Comparison of ENCODE assay signal across 8 cellular contexts in genomic region chr12:122980192-122981035, GRCh38. TPM values are rescaled to one million over a fixed set of nuclear protein-coding genes. Genes with fewer than 3 reads are reported as not detected.
DNase-seq lines count a peak whose midpoint lies in the region; ATAC-seq and FAIRE-seq lines count a peak whose summit lies in the region.

Gene ARL6IP4, plus strand, starts transcription at chr12:122980681. Its CDS starts 459 bp downstream, at chr12:122981140.

- peak; percentile 56 to 71 (median 64) for DNase-seq in CD4-positive, alpha-beta memory T cell
- DNase-seq in HTR-8/SVneo (ENCODE audit: insufficient read length, low spot score) (peak; percentile 72), SIG-M5 treated with dmso at 0.1 percent for 504 hours (lab: John Stamatoyannopoulos, UW; ENCODE audit: unreplicated experiment) (peak; percentile 51), globus pallidus (ENCODE audit: low spot score) (peak; percentile 59), occipital lobe (lab: John Stamatoyannopoulos, UW) (peak; percentile 50)
- DNase-seq in activated naive CD4-positive, alpha-beta T cell treated with anti-CD3 and anti-CD28 coated beads, Interleukin-2, amount 50 U/mL, for 16 hours: peak; percentile 69

- whole genome bisulfite sequencing in thymus: under 1% methylated on average over 96 of the region's 96 CpGs

- FAIRE-seq in HTR-8/SVneo (lab: Jason Lieb, UNC): no peak

- peak; percentile 57 for ATAC-seq in GM19328 (IDR thresholded peaks at IDR 0.05; ENCODE audit: unreplicated experiment)

- intact Hi-C loops in CD4-positive, alpha-beta memory T cell (cut with micrococcal nuclease): no loop called here

- peaks cover 22% of the 10 kb centered on the region for H3K36me3 ChIP-seq in CD4-positive, alpha-beta memory T cell (ENCODE audit: insufficient read depth, low read length)
- peaks cover 42% of the 10 kb centered on the region for H3K36me3 ChIP-seq in thymus (ENCODE audit: control insufficient read depth, insufficient read depth)

- CTCF ChIA-PET in CD4-positive, alpha-beta memory T cell (lab: Charles Lee; ENCODE audit: partially characterized antibody): interaction anchor here (1.4 to 2.4 kb wide), 3 partner anchors 95 to 258 kb away, joined by 4 to 10 read pairs (median 4); partner anchors contain the start of gene MTRFR

- H3K4me1 ChIP-seq in CD4-positive, alpha-beta memory T cell (ENCODE audit: insufficient read depth, low read length): peaks cover 77% of the 10 kb centered on the region
- peaks cover 33% of the 10 kb centered on the region for H3K4me1 ChIP-seq in thymus (ENCODE audit: control insufficient read depth, insufficient read depth, low read length)

- peak within 1 kb of the TSS; percentile 87 to 94 (median 90) for H3K4me3 Mint-ChIP-seq in CD4-positive, alpha-beta memory T cell

- peak within 1 kb of the TSS; percentile 88 to 91 (median 90) for H3K27ac Mint-ChIP-seq in CD4-positive, alpha-beta memory T cell

- no peaks in the 10 kb centered on the region for H3K27me3 ChIP-seq in CD4-positive, alpha-beta memory T cell (ENCODE audit: insufficient read depth, low read length)
- H3K27me3 ChIP-seq in thymus (ENCODE audit: control insufficient read depth, insufficient read depth): no peaks in the 10 kb centered on the region

- POLR2A ChIA-PET in CD4-positive, alpha-beta memory T cell (lab: Charles Lee; ENCODE audit: partially characterized antibody): interaction anchor here (0.7 to 2.6 kb wide), 14 partner anchors 9 to 258 kb away, joined by 3 to 18 read pairs (median 4); partner anchors contain the start of genes ABCB9, HIP1R, MPHOSPH9 and MTRFR

- H3K27me3 Mint-ChIP-seq in CD4-positive, alpha-beta memory T cell: no peaks in the 10 kb centered on the region

- H3K27ac ChIP-seq in CD4-positive, alpha-beta memory T cell (ENCODE audit: low read depth, low read length): peak within 1 kb of the TSS; percentile 68
- peak within 1 kb of the TSS; percentile 88 for H3K27ac ChIP-seq in thymus (ENCODE audit: low read depth)

- H3K4me3 ChIP-seq in CD4-positive, alpha-beta memory T cell (ENCODE audit: low read length in 2 of 2): peak within 1 kb of the TSS; percentile 78 to 83
- peak within 1 kb of the TSS; percentile 93 for H3K4me3 ChIP-seq in thymus (ENCODE audit: low read length)

- peaks cover 0 to 25% of the 10 kb centered on the region in 2 donors for H3K36me3 Mint-ChIP-seq in CD4-positive, alpha-beta memory T cell

- H3K9me3 Mint-ChIP-seq in CD4-positive, alpha-beta memory T cell: peaks cover 0 to 4% (median 0%) of the 10 kb centered on the region in 8 donors

- peaks cover 18 to 72% (median 50%) of the 10 kb centered on the region in 4 donors for H3K4me1 Mint-ChIP-seq in CD4-positive, alpha-beta memory T cell

- no peaks in the 10 kb centered on the region for H3K9me3 ChIP-seq in CD4-positive, alpha-beta memory T cell (ENCODE audit: control insufficient read depth in 1 of 2, low read length in 2 of 2)
- H3K9me3 ChIP-seq in thymus (ENCODE audit: control insufficient read depth): no peaks in the 10 kb centered on the region

RNA-seq across cellular contexts. Expression of gene ARL6IP4, which starts in this region (rescaled TPM):
- total RNA-seq in CD4-positive, alpha-beta memory T cell: 100 to 1,000 TPM; 159 to 180 TPM
- polyA plus RNA-seq in CD4-positive, alpha-beta memory T cell: 100 to 1,000 TPM; 184 to 252 TPM
- 26.7 TPM for total RNA-seq in occipital lobe
- polyA plus RNA-seq in thymus: 302 TPM

Comparison
In these comparisons a context has a peak if more than half of its experiments do, and no peak if none do; other contexts are left out.
1. Peak in every context shown above with its lines: DNase-seq, ATAC-seq, H3K4me3 ChIP-seq and H3K27ac ChIP-seq.